Comparison of ENCODE assay signal across 19 cellular contexts in the genomic region with DNA sequence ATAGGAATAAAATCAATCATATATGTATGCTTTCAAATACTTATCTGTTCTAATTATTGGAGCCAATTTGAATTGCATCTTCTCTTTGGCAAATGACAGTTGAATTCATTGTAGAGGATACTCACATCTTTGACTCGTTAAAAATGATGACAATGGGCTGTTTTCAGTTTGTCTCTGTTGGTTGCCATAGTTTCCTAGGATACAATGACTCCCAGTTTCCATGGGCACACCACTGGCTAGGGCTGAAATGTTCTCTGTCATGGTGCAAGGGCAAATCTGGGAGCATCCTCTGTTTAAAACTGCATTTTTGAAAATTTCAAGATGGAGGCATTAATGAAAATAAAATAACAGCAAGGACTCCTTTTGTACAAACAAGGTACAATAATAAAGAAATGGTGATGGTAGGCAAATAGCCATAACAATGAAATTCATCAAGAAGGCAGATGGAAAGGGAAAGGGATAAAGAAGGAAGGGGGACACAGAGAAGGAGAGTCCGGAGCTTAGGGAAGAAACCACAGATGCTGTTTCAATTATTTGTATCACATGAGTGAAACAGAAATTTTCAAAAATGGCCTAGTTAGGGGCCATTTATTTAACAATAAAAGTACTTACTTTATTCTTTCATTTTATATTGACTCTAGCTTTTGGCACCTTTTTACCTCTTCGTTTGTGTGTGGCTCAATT.
DNase-seq lines count a peak whose midpoint lies in the region; ATAC-seq and TF ChIP-seq lines count a peak whose summit lies in the region.
"Had no signal": no experiment of that assay in that cellular context is flagged by ENCODE, and none has a peak within 500 bp of the region (broad histone marks: within the 10 kb centered on the region; RNA-seq: fewer than 3 reads in every experiment).

No MANE protein-coding gene starts in this region.

- 27% methylated on average over 3 of the region's 3 CpGs for WGBS in SK-N-SH (ENCODE audit: low lambda C conversion rate)
- 72 to 78% (median 75%) methylated on average over 3 of the region's 3 CpGs for WGBS in ovary, 3 donors

- POLR2A ChIA-PET in SK-N-SH (lab: Yijun Ruan, JAX): no interaction called here

- H4K20me1 ChIP-seq in SK-N-SH (ENCODE audit: insufficient read depth): no peaks in the 10 kb centered on the region

- ATAC-seq in SK-N-SH treated with all-trans-retinoic acid at 6 μM for 48 hours (no peak), foreskin keratinocyte (peak; percentile 45)
- ATAC-seq: right lobe of liver, T-helper 17 cell had no signal

- H3K4me2 ChIP-seq in SK-N-SH: no peak overlapping the region

- no peaks in the 10 kb centered on the region for H3F3A ChIP-seq in SK-N-SH (replicated peaks; ENCODE audit: insufficient read depth)

- H3K9ac ChIP-seq in SK-N-SH: no peak overlapping the region

- H3K27ac ChIP-seq in SK-N-SH (ENCODE audit: low read depth in 2 of 2, low read length in 1 of 2) (no peak overlapping the region), foreskin keratinocyte (no peak overlapping the region), ovary (no peak overlapping the region)
- H3K27ac ChIP-seq: right lobe of liver, stomach, vagina had no signal

- no peak overlapping the region for H3K4me3 ChIP-seq in SK-N-SH (ENCODE audit: low read depth in 2 of 2, low read length in 1 of 2)
- H3K4me3 ChIP-seq in ovary: no peak overlapping the region
- H3K4me3 ChIP-seq: lung, right lobe of liver, stomach, vagina had no signal

- H3K4me1 ChIP-seq in SK-N-SH (ENCODE audit: control insufficient read depth in 1 of 2, insufficient read depth in 2 of 2, low read depth in 1 of 2, low read length in 1 of 2) (no peaks in the 10 kb centered on the region), foreskin keratinocyte (no peaks in the 10 kb centered on the region), ovary (ENCODE audit: insufficient read depth) (no peaks in the 10 kb centered on the region)
- H3K4me1 ChIP-seq: right lobe of liver, stomach, vagina had no signal

- no peak for TF ChIP-seq EP300 in SK-N-SH (IDR thresholded peaks at IDR 0.05; ENCODE audit: borderline replicate concordance in 1 of 2, low read depth in 1 of 2, low read length in 1 of 2)
- no peak for TF ChIP-seq EP300 in ovary (IDR thresholded peaks at IDR 0.05)

- no peak for TF ChIP-seq CTCF in SK-N-SH (IDR thresholded peaks at IDR 0.05)
- TF ChIP-seq CTCF in foreskin keratinocyte (conservative IDR thresholded peaks at IDR 0.05): no peak
- TF ChIP-seq CTCF in ovary (IDR thresholded peaks at IDR 0.05): no peak

- H3K9me2 ChIP-seq in SK-N-SH: no peaks in the 10 kb centered on the region

- no peak for TF ChIP-seq POLR2A in ovary (IDR thresholded peaks at IDR 0.05)

- peak; percentile 12 for DNase-seq in SK-N-SH
- no peak for DNase-seq in foreskin keratinocyte
- DNase-seq in middle frontal gyrus (ENCODE audit: extremely low spot score, low spot score): peak; percentile 18
- DNase-seq in activated naive CD4-positive, alpha-beta T cell (lab: John Stamatoyannopoulos, UW): no peak
- DNase-seq in activated effector memory CD4-positive, alpha-beta T cell treated with anti-CD3 and anti-CD28 coated beads, Interleukin-2, amount 50 U/mL, for 16 hours: no peak
- DNase-seq in SHP77 (lab: John Stamatoyannopoulos, UW): no peak
- no peak for DNase-seq in ovary
- DNase-seq: activated CD4-positive, CD25-positive, alpha-beta regulatory T cell; activated CD8-positive, alpha-beta memory T cell treated with anti-CD3 and anti-CD28 coated beads for 24 hours; DND-41; effector CD8-positive, alpha-beta T cell; NCI-H146; right lobe of liver; Right ventricle myocardium superior; stomach; T-helper 17 cell had no signal

- H3K79me2 ChIP-seq in SK-N-SH (ENCODE audit: insufficient read depth): no peaks in the 10 kb centered on the region

- H3K9me3 ChIP-seq in SK-N-SH (peaks cover 3% of the 10 kb centered on the region; the same call in 1 of the 2 replicates), ovary (no peaks in the 10 kb centered on the region)
- H3K9me3 ChIP-seq: right lobe of liver, stomach, vagina had no signal

- no peaks in the 10 kb centered on the region for H3K36me3 ChIP-seq in SK-N-SH (replicated peaks in 1 of 2; ENCODE audit: control insufficient read depth in 1 of 2, insufficient read depth in 2 of 2, low read length in 1 of 2)
- no peaks in the 10 kb centered on the region for H3K36me3 ChIP-seq in ovary
- H3K36me3 ChIP-seq: right lobe of liver, stomach, vagina had no signal

- CTCF ChIA-PET in SK-N-SH (lab: Yijun Ruan, JAX): no interaction called here

- intact Hi-C loops in ovary (cut with DNase I): no loop called here

- no peak overlapping the region for H2AFZ ChIP-seq in SK-N-SH (ENCODE audit: low read depth)

- no peak for TF ChIP-seq RAD21 in SK-N-SH (IDR thresholded peaks at IDR 0.05; ENCODE audit: low read length)

- no peaks in the 10 kb centered on the region for H3K27me3 ChIP-seq in SK-N-SH (ENCODE audit: insufficient read depth)
- H3K27me3 ChIP-seq in foreskin keratinocyte: no peaks in the 10 kb centered on the region
- no peaks in the 10 kb centered on the region for H3K27me3 ChIP-seq in ovary
- H3K27me3 ChIP-seq: right lobe of liver, stomach, vagina had no signal

TF ChIP-seq in SK-N-SH, 30 proteins besides CTCF, POLR2A, EP300 and RAD21 (continues in another document):
- TF ChIP-seq FOXJ3 (CRISPR knock-in tag; IDR thresholded peaks at IDR 0.05) (no peak), SMC3 (IDR thresholded peaks at IDR 0.05; ENCODE audit: low read depth, low read length) (no peak), FOXM1 (IDR thresholded peaks at IDR 0.05; ENCODE audit: low read depth) (no peak), NRF1 (IDR thresholded peaks at IDR 0.05; ENCODE audit: low read depth, low read length) (no peak), ELF1 (IDR thresholded peaks at IDR 0.05) (no peak)
- TF ChIP-seq, protein P1, sequence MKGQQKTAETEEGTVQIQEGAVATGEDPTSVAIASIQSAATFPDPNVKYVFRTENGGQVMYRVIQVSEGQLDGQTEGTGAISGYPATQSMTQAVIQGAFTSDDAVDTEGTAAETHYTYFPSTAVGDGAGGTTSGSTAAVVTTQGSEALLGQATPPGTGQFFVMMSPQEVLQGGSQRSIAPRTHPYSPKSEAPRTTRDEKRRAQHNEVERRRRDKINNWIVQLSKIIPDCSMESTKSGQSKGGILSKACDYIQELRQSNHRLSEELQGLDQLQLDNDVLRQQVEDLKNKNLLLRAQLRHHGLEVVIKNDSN (IDR thresholded peaks at IDR 0.05; ENCODE audit: borderline replicate concordance, low read depth): no peak
- TF ChIP-seq, protein P2, sequence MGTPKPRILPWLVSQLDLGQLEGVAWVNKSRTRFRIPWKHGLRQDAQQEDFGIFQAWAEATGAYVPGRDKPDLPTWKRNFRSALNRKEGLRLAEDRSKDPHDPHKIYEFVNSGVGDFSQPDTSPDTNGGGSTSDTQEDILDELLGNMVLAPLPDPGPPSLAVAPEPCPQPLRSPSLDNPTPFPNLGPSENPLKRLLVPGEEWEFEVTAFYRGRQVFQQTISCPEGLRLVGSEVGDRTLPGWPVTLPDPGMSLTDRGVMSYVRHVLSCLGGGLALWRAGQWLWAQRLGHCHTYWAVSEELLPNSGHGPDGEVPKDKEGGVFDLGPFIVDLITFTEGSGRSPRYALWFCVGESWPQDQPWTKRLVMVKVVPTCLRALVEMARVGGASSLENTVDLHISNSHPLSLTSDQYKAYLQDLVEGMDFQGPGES (IDR thresholded peaks at IDR 0.05; ENCODE audit: low read depth, low read length): no peak
- TF ChIP-seq, protein P3, sequence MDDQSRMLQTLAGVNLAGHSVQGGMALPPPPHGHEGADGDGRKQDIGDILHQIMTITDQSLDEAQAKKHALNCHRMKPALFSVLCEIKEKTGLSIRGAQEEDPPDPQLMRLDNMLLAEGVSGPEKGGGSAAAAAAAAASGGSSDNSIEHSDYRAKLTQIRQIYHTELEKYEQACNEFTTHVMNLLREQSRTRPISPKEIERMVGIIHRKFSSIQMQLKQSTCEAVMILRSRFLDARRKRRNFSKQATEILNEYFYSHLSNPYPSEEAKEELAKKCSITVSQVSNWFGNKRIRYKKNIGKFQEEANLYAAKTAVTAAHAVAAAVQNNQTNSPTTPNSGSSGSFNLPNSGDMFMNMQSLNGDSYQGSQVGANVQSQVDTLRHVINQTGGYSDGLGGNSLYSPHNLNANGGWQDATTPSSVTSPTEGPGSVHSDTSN (IDR thresholded peaks at IDR 0.05): no peak

TF ChIP-seq in SK-N-SH treated with all-trans-retinoic acid at 6 μM for 48 hours, 23 proteins besides CTCF, POLR2A, EP300 and RAD21 (continues in another document):
- TF ChIP-seq OSR1 (CRISPR knock-in tag; IDR thresholded peaks at IDR 0.05) (no peak), ISL1 (CRISPR knock-in tag; IDR thresholded peaks at IDR 0.05) (no peak), ZFP30 (CRISPR knock-in tag; IDR thresholded peaks at IDR 0.05) (no peak), ZC3H10 (CRISPR knock-in tag; IDR thresholded peaks at IDR 0.05) (no peak)
- TF ChIP-seq, protein P4, sequence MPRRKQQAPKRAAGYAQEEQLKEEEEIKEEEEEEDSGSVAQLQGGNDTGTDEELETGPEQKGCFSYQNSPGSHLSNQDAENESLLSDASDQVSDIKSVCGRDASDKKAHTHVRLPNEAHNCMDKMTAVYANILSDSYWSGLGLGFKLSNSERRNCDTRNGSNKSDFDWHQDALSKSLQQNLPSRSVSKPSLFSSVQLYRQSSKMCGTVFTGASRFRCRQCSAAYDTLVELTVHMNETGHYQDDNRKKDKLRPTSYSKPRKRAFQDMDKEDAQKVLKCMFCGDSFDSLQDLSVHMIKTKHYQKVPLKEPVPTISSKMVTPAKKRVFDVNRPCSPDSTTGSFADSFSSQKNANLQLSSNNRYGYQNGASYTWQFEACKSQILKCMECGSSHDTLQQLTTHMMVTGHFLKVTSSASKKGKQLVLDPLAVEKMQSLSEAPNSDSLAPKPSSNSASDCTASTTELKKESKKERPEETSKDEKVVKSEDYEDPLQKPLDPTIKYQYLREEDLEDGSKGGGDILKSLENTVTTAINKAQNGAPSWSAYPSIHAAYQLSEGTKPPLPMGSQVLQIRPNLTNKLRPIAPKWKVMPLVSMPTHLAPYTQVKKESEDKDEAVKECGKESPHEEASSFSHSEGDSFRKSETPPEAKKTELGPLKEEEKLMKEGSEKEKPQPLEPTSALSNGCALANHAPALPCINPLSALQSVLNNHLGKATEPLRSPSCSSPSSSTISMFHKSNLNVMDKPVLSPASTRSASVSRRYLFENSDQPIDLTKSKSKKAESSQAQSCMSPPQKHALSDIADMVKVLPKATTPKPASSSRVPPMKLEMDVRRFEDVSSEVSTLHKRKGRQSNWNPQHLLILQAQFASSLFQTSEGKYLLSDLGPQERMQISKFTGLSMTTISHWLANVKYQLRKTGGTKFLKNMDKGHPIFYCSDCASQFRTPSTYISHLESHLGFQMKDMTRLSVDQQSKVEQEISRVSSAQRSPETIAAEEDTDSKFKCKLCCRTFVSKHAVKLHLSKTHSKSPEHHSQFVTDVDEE (CRISPR knock-in tag; IDR thresholded peaks at IDR 0.05): no peak

Comparison
In these comparisons a context has a peak if more than half of its experiments do, and no peak if none do; other contexts are left out.
1. DNase-seq: peak in SK-N-SH (single experiment) and middle frontal gyrus (single experiment); none in foreskin keratinocyte (0 of 2), activated naive CD4-positive, alpha-beta T cell (0 of 4), activated effector memory CD4-positive, alpha-beta T cell treated with anti-CD3 and anti-CD28 coated beads, Interleukin-2, amount 50 U/mL, for 16 hours (single experiment), SHP77 (0 of 2) and ovary (0 of 5).